Comparison of ENCODE assay signal across 8 cellular contexts in the genomic region with DNA sequence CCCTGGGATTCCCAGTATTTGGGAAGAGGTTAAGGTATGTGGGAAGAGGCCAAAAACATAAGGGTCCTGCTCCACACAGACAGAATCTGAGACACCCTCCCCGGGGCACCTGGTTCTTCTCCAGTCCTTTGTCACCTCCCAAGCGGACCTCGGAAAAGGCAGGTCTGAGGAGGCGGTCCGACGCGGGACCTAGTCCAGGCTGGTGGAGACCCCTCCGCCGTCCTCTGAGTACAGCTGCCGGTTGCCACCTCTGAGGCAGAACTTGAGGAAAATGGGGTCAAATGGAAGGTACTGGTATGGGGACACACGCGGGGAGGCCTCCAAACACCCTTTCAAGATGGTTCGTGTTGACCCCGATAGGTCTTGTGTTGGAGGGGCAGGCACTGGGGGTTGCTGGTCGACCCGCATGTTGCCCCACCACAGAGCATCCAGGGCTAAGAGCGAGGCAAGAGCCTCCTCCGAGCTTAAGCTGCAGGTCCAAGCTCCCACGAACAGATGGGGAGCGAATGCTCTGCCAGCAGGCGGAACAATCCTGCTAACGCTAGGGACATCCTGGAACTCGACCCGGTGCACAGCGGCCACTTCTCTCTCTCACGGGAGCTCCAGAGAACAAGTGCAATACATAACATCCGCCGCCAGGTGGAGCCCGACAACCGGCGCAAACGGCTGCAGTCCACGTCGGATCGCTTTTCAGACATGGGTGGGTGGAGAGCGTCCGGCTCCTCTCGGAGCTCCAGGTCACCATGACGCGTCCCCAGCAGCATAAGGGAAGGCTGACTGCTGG.
DNase-seq lines count a peak whose midpoint lies in the region; ATAC-seq and TF ChIP-seq lines count a peak whose summit lies in the region.
"Not testable (repeated sequence)": the region's sequence is repeated elsewhere in the genome, so short reads cannot be mapped to it uniquely, and the experiment has no call there.

No MANE protein-coding gene starts in this region.

- 45 to 56% methylated on average over 27 to 40 of the region's 40 CpGs for WGBS in lower leg skin, 2 donors

- CTCF ChIA-PET in BJ (lab: Yijun Ruan, JAX) = interaction anchor here (1.5 kb wide), 1 partner anchor 10 kb away, joined by 4 read pairs; no protein-coding TSS in a partner anchor
- CTCF ChIA-PET in PC-9 (lab: Charles Lee) = not testable (repeated sequence)

- not testable (repeated sequence) for H3K27ac Mint-ChIP-seq in endothelial cell (ENCODE audit: unreplicated experiment)

- H2AFZ ChIP-seq in PC-9 = not testable (repeated sequence)

- H3K4me2 ChIP-seq in PC-9 = not testable (repeated sequence)

- POLR2A ChIA-PET in BJ (lab: Charles Lee); PC-9 (lab: Charles Lee; ENCODE audit: unreplicated experiment): not testable (repeated sequence)

- intact Hi-C loops in PC-9 (cut with micrococcal nuclease; ENCODE audit: unreplicated experiment); lower leg skin (cut with DNase I; ENCODE audit: low total_unique reads): not testable (repeated sequence)

- not testable (repeated sequence) for H3K27ac ChIP-seq in PC-9

- TF ChIP-seq CTCF in BJ (IDR thresholded peaks at IDR 0.05; ENCODE audit: insufficient read depth, low read depth, low read length) (peak; percentile 78), PC-9 (conservative IDR thresholded peaks at IDR 0.05) (peak; percentile 72), endothelial cell (IDR thresholded peaks at IDR 0.05; ENCODE audit: unreplicated experiment) (peak; percentile 82), lower leg skin (IDR thresholded peaks at IDR 0.05) (peak in 1 of 3 donors; percentile 20)

- not testable (repeated sequence) for H3F3A ChIP-seq in PC-9 (ENCODE audit: insufficient read depth, low read depth)

- H3K9me3 Mint-ChIP-seq in endothelial cell (ENCODE audit: unreplicated experiment) = not testable (repeated sequence)

- H3K27me3 Mint-ChIP-seq in endothelial cell (ENCODE audit: unreplicated experiment) = not testable (repeated sequence)

- not testable (repeated sequence) for H3K36me3 Mint-ChIP-seq in endothelial cell (ENCODE audit: low read depth, unreplicated experiment)

- not testable (repeated sequence) for BruUV-seq in PC-9 (replicated peaks; lab: Mats Ljungman, UMichigan)

- not testable (repeated sequence) for H3K36me3 ChIP-seq in BJ (ENCODE audit: control insufficient read depth, insufficient read depth, low read length); PC-9 (ENCODE audit: low read depth)

- H3K4me3 ChIP-seq in BJ (ENCODE audit: low read depth, low read length); PC-9; lower leg skin (ENCODE audit: low read depth, poor library complexity, severe bottlenecking): not testable (repeated sequence)

- H3K4me1 Mint-ChIP-seq in endothelial cell (ENCODE audit: unreplicated experiment) = not testable (repeated sequence)

- H4K20me1 ChIP-seq in PC-9 (ENCODE audit: insufficient read depth) = not testable (repeated sequence)

- not testable (repeated sequence) for H3K9me3 ChIP-seq in PC-9 (ENCODE audit: insufficient read depth, low read depth)

- not testable (repeated sequence) for H3K27me3 ChIP-seq in BJ (ENCODE audit: control insufficient read depth, insufficient read depth, low read length); PC-9 (ENCODE audit: insufficient read depth, low read depth)

- not testable (repeated sequence) for H3K9me2 ChIP-seq in PC-9 (ENCODE audit: insufficient read depth)

- not testable (repeated sequence) for H3K79me2 ChIP-seq in PC-9 (ENCODE audit: low read depth)

- ATAC-seq in GM19372 (IDR thresholded peaks at IDR 0.05; ENCODE audit: low read depth, unreplicated experiment) = peak; percentile 87

- TF ChIP-seq POLR2A in lower leg skin (IDR thresholded peaks at IDR 0.05) = not testable (repeated sequence)

- DNase-seq in BJ (ENCODE audit: low read depth) = peak; percentile 0
- peak; percentile 49 for DNase-seq in LoVo (ENCODE audit: low spot score)
- DNase-seq in PC-9 = peak; percentile 33 to 50
- DNase-seq in activated T-cell treated with anti-CD3 and anti-CD28 coated beads for 1 hour (ENCODE audit: low read depth) = peak; percentile 25
- peak; percentile 70 for DNase-seq in endothelial cell (ENCODE audit: low spot score)
- DNase-seq in lower leg skin (ENCODE audit: low spot score in 2 of 2) = peak; percentile 74 to 85
- peak; percentile 18 for DNase-seq in stimulated activated CD4-positive, alpha-beta T cell treated with anti-CD3 and anti-CD28 coated beads, Interleukin-2, amount 100 ng/mL, for 4 hours (ENCODE audit: low read depth)

- H3K4me3 Mint-ChIP-seq in endothelial cell (ENCODE audit: unreplicated experiment) = not testable (repeated sequence)

- not testable (repeated sequence) for H3K4me1 ChIP-seq in PC-9 (replicated peaks; ENCODE audit: insufficient read depth)

Comparison
In these comparisons a context has a peak if more than half of its experiments do, and no peak if none do; other contexts are left out.
1. DNase-seq: peak in every context shown above with its lines; median percentile 80 in lower leg skin; 70 in endothelial cell; 49 in LoVo; 42 in PC-9; 25 in activated T-cell treated with anti-CD3 and anti-CD28 coated beads for 1 hour; 18 in stimulated activated CD4-positive, alpha-beta T cell treated with anti-CD3 and anti-CD28 coated beads, Interleukin-2, amount 100 ng/mL, for 4 hours; 0 in BJ.